33 cellular contexts compared by ENCODE assay signal in genomic region chr1:222579316-222579715, GRCh38. TPM values are rescaled to one million over a fixed set of nuclear protein-coding genes. Genes with fewer than 3 reads are reported as not detected.
DNase-seq lines count a peak whose midpoint lies in the region; ATAC-seq, FAIRE-seq and TF ChIP-seq lines count a peak whose summit lies in the region.
"Had no signal": no experiment of that assay in that cellular context is flagged by ENCODE, and none has a peak within 500 bp of the region (broad histone marks: within the 10 kb centered on the region; RNA-seq: fewer than 3 reads in every experiment).

No MANE protein-coding gene starts in this region.

- peaks cover 0 to 5% of the 10 kb centered on the region in 2 donors for H3K36me3 ChIP-seq in body of pancreas (replicated peaks in 1 of 2; ENCODE audit: insufficient read depth in 1 of 2, low read depth in 2 of 2)

- DNase-seq in D721Med (ENCODE audit: insufficient read length, low spot score): no peak
- peak; percentile 80 for DNase-seq in fibroblast of peridontal ligament (ENCODE audit: extremely low read depth)
- DNase-seq in fibroblast of the aortic adventitia (ENCODE audit: low read depth): peak; percentile 4
- no peak for DNase-seq in body of pancreas
- DNase-seq in islet precursor cell: no peak
- DNase-seq: 8988T; ACHN; AML-193; BE2C; C1 segment of cervical spinal cord; Caco-2; Calu3; CD4-positive, alpha-beta memory T cell; CD4-positive, alpha-beta T cell; CD4-positive, CD25-positive, alpha-beta regulatory T cell; CD8-positive, alpha-beta memory T cell; CD8-positive, alpha-beta T cell; COR-L47; DMS 273 treated with DMSO at 0.1 percent for 48 hours; DMS153; DMS53; DMS79; DMS79 treated with DMSO at 0.1 percent for 48 hours; DND-41; EL had no signal

- FAIRE-seq in D721Med (lab: Jason Lieb, UNC): peak; percentile 51
- FAIRE-seq: A204.1, A549 had no signal

- H3K27ac ChIP-seq in body of pancreas: no peak overlapping the region
- H3K27ac ChIP-seq: 22Rv1; A549; BLaER1; BLaER1 treated with 17β-estradiol and CSF1 and Interleukin-3, amounts not matched to agents 10 nM and 100 nM; C4-2B had no signal

- WGBS in body of pancreas, 2 donors: 95 to 97% methylated on average over 3 of the region's 3 CpGs

- intact Hi-C loops in body of pancreas (cut with DNase I): no loop called here

- no peak overlapping the region for H3K4me3 ChIP-seq in fibroblast of the aortic adventitia (ENCODE audit: low read depth, low read length)
- no peak overlapping the region for H3K4me3 ChIP-seq in body of pancreas
- H3K4me3 ChIP-seq: A549; BLaER1; BLaER1 treated with 17β-estradiol and CSF1 and Interleukin-3, amounts not matched to agents 10 nM and 100 nM had no signal

- TF ChIP-seq CTCF in D721Med (IDR thresholded peaks at IDR 0.05; ENCODE audit: insufficient read depth, missing control alignments) (no peak), fibroblast of the aortic adventitia (IDR thresholded peaks at IDR 0.05; ENCODE audit: insufficient read depth, low read length) (no peak), body of pancreas (IDR thresholded peaks at IDR 0.05) (no peak)

- H3K4me1 ChIP-seq in body of pancreas: peaks cover 8% of the 10 kb centered on the region
- H3K4me1 ChIP-seq: BE2C had no signal

- ATAC-seq in body of pancreas: no peak
- no peak for ATAC-seq in HG03095 (IDR thresholded peaks at IDR 0.05; ENCODE audit: unreplicated experiment)
- ATAC-seq: A549; CD8-positive, alpha-beta T cell had no signal

- no peaks in the 10 kb centered on the region for H3K27me3 ChIP-seq in body of pancreas
- H3K27me3 ChIP-seq: BE2C; BLaER1; BLaER1 treated with 17β-estradiol and CSF1 and Interleukin-3, amounts not matched to agents 10 nM and 100 nM had no signal

- no peak for TF ChIP-seq POLR2A in body of pancreas (IDR thresholded peaks at IDR 0.05)

- H3K9me3 ChIP-seq in body of pancreas: no peaks in the 10 kb centered on the region
- H3K9me3 ChIP-seq: A549, BE2C, BLaER1, Caco-2 had no signal

RNA-seq across cellular contexts. Expression of gene TAF1A, which starts 10.4 kb away (rescaled TPM):
- total RNA-seq in fibroblast of the aortic adventitia (ENCODE audit: low replicate concordance): 11.8 and 16.5 TPM in 2 replicates
- 10 to 100 TPM in 1 of 2 donors, under 1 TPM in 1; 0.99 to 15.8 TPM for total RNA-seq in body of pancreas

RNA-seq across cellular contexts. Expression of gene HHIPL2, which starts 31.4 kb away (rescaled TPM):
- total RNA-seq in fibroblast of the aortic adventitia (ENCODE audit: low replicate concordance) (0.18 TPM in 1 of 2 replicates, not detected in the other), body of pancreas (not detected)
- total RNA-seq: A673; CD4-positive, CD25-positive, alpha-beta regulatory T cell had no signal

RNA-seq across cellular contexts. Expression of gene MIA3, which starts 38.6 kb away (rescaled TPM):
- total RNA-seq in fibroblast of the aortic adventitia (ENCODE audit: low replicate concordance) (61.5 and 81.0 TPM in 2 replicates), body of pancreas (10 to 100 TPM; 32.2 to 44.8 TPM)

Comparison
In these comparisons a context has a peak if more than half of its experiments do, and no peak if none do; other contexts are left out.
1. DNase-seq: peak in fibroblast of peridontal ligament (single experiment) and fibroblast of the aortic adventitia (single experiment); none in D721Med (single experiment), body of pancreas (0 of 4) and islet precursor cell (single experiment).